ENCODE assay signal across 1 cellular context in genomic region chr12:71663561-71664410, GRCh38.
TF ChIP-seq lines count a peak whose summit lies in the region.

Gene THAP2, plus strand, starts transcription at chr12:71664301. Its CDS starts 209 bp downstream, at chr12:71664510.
Gene ZFC3H1, minus strand, starts transcription at chr12:71663848. Its CDS starts 238 bp downstream, at chr12:71663610.

TF ChIP-seq in A549, 52 proteins besides CTCF, POLR2A, EP300 and RAD21 (continued from another document):
- TF ChIP-seq E2F6 (IDR thresholded peaks at IDR 0.05; ENCODE audit: borderline replicate concordance, low read depth) (no peak), JUN (IDR thresholded peaks at IDR 0.05) (peak; percentile 56 to 82; a peak in 2 of 5 replicates), FOSB (CRISPR knock-in tag; IDR thresholded peaks at IDR 0.05) (peak; percentile 66; the same call in 1 of the 2 replicates), HOXB13 (CRISPR knock-in tag; IDR thresholded peaks at IDR 0.05; ENCODE audit: low read depth) (no peak), SMC3 (IDR thresholded peaks at IDR 0.05) (no peak), PHF8 (IDR thresholded peaks at IDR 0.05; ENCODE audit: borderline replicate concordance, low read depth) (peak; percentile 88), ZC3H11A (IDR thresholded peaks at IDR 0.05) (0 out of 2 replicates have a peak, but pooled peaks have one; percentile 2), RARB (CRISPR knock-in tag; IDR thresholded peaks at IDR 0.05) (no peak), NFE2L2 (conservative IDR thresholded peaks at IDR 0.05; ENCODE audit: low read length) (no peak), HES2 (IDR thresholded peaks at IDR 0.05) (no peak), CEBPB (IDR thresholded peaks at IDR 0.05) (no peak), CHD2 (IDR thresholded peaks at IDR 0.05; ENCODE audit: low read length, partially characterized antibody) (peak; percentile 96), RNF2 (IDR thresholded peaks at IDR 0.05; ENCODE audit: borderline replicate concordance, low read depth) (no peak), MAX (IDR thresholded peaks at IDR 0.05) (peak; percentile 50), MAZ (IDR thresholded peaks at IDR 0.05; ENCODE audit: borderline replicate concordance, low read depth, low read length) (no peak)
